In genomic region chr5:175279506-175279905, GRCh38 we compare ENCODE assay signal across 30 cellular contexts.
"Had no signal": no experiment of that assay in that cellular context is flagged by ENCODE, and none has a peak within 500 bp of the region (broad histone marks: within the 10 kb centered on the region; RNA-seq: fewer than 3 reads in every experiment).

No MANE protein-coding gene starts in this region.

- H3K27me3 ChIP-seq: ascending aorta, brain microvascular endothelial cell, cardiac muscle cell had no signal

- DNase-seq: activated effector memory CD4-positive, alpha-beta T cell treated with anti-CD3 and anti-CD28 coated beads, Interleukin-2, amount 50 U/mL, for 16 hours; activated effector memory CD4-positive, alpha-beta T cell treated with Interleukin-2 at 50 U/mL for 16 hours; activated gamma-delta T cell; activated gamma-delta T cell treated with Interleukin-2 at 50 U/mL for 16 hours; activated naive CD4-positive, alpha-beta T cell; activated naive CD4-positive, alpha-beta T cell treated with anti-CD3 and anti-CD28 coated beads for 36 hours; activated naive CD4-positive, alpha-beta T cell treated with anti-CD3 and anti-CD28 coated beads, Interleukin-2, amount 10 ng/mL, durations not matched to agents 7 days and 5 days; activated naive CD4-positive, alpha-beta T cell treated with anti-CD3 and anti-CD28 coated beads, Interleukin-2, amount 50 U/mL, for 16 hours; activated naive CD4-positive, alpha-beta T cell treated with Interleukin-2 at 50 U/mL for 16 hours; activated naive CD8-positive, alpha-beta T cell treated with anti-CD3 and anti-CD28 coated beads for 36 hours; activated naive CD8-positive, alpha-beta T cell treated with anti-CD3 and anti-CD28 coated beads, Interleukin-2, amount 10 ng/mL, durations not matched to agents 7 days and 5 days; activated naive CD8-positive, alpha-beta T cell treated with anti-CD3 and anti-CD28 coated beads, Interleukin-2, amount 50 U/mL, for 24 hours; activated T-cell treated with anti-CD3 and anti-CD28 coated beads for 4 hours; activated T-cell treated with anti-CD3 and anti-CD28 coated beads, Interleukin-2, amount 50 U/mL, for 1 hour; activated T-cell treated with anti-CD3 and anti-CD28 coated beads, Interleukin-2, amount 50 U/mL, for 24 hours; activated T-cell treated with anti-CD3 and anti-CD28 coated beads, Interleukin-2, amount 50 U/mL, for 4 hours; activated T-cell treated with anti-CD3 and anti-CD28 coated beads, Interleukin-2, amount 50 U/mL, for 48 hours; activated T-cell treated with anti-CD3 and anti-CD28 coated beads, Interleukin-2, amount 50 U/mL, for 72 hours; adrenal gland; amygdala; anterior cingulate cortex; aorta; body of pancreas; brain microvascular endothelial cell; caudate nucleus; central memory CD4-positive, alpha-beta T cell; cerebellar nuclear complex had no signal

- H3K27ac ChIP-seq: adrenal gland, ascending aorta, body of pancreas, brain microvascular endothelial cell, breast epithelium, cardiac muscle cell had no signal

- H3K4me1 ChIP-seq: adrenal gland, ascending aorta, body of pancreas, breast epithelium had no signal

- H3K9me3 ChIP-seq: adrenal gland, ascending aorta, body of pancreas, breast epithelium had no signal

- H3K36me3 ChIP-seq: adrenal gland, ascending aorta, brain microvascular endothelial cell, breast epithelium, cardiac muscle cell had no signal

- H3K4me3 ChIP-seq: adrenal gland, ascending aorta, body of pancreas, breast epithelium, cardiac muscle cell had no signal
